Comparison of ENCODE assay signal across 25 cellular contexts in the genomic region with DNA sequence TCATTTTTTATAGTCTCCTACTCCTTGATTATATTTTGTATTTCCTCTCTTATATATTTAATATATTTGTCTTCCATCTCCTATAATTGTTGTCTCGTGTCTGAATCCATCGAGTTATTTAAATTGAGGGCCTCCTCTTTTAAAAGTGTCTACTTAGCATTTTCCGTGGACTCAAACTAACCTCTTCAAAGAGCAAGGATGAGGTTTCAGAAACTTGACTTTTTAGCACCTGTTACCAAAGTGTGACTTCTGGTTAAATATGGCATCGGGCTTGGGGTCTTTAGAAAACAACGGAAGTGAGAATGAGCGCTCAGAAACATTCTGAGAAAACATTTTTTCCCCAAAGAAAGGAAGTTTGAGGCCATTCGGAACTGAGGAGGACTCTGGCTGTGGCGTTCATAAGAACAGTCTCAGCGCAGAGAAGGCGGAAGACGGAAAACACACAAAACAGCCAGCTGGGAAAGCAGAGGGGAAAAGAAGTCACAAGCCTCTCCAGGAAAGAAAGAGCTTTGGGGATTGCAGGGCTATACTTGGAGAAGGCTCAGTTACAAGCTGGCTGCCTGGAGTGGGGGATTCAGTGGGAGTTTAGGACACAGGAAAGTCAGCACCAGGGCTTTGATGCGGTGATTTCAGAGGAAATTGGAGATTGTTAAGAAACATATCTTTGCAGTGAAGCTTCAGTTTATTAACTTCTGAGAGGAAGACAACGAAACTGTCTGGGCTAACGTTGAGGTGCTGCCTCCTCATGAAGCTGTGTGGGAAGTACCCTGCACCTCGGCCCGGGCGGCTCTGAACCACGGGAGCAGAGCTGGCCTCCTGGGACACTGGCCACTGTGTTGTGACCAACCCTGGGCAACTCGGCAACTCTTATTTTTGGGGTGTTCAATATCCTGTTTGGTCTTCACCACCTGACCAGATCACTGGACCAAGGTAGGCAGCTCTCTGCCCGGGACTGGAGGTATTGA. TPM values are rescaled to one million over a fixed set of nuclear protein-coding genes. Genes with fewer than 3 reads are reported as not detected.
"Had no signal": no experiment of that assay in that cellular context is flagged by ENCODE, and none has a peak within 500 bp of the region (broad histone marks: within the 10 kb centered on the region; RNA-seq: fewer than 3 reads in every experiment).

No MANE protein-coding gene starts in this region.

- H3K36me3 Mint-ChIP-seq: immature natural killer cell; naive B cell; stimulated activated memory B cell treated with anti-CD40 and anti-IgM and Interleukin-4, amounts not matched to agents 10 μg/mL and 1 μg/mL and 100 μg/mL, for 72 hours had no signal

- H3K9me3 ChIP-seq: esophagus squamous epithelium, gastroesophageal sphincter, neutrophil, psoas muscle, spleen, tibial artery, upper lobe of right lung, vagina had no signal

- H3K36me3 ChIP-seq: esophagus squamous epithelium, gastroesophageal sphincter, neutrophil, spleen, tibial artery, upper lobe of right lung, vagina had no signal

- H3K27ac ChIP-seq: dorsolateral prefrontal cortex, esophagus squamous epithelium, gastroesophageal sphincter, neutrophil, psoas muscle, spleen, tibial artery, upper lobe of right lung, vagina had no signal

- H3K27ac Mint-ChIP-seq: immature natural killer cell; naive B cell; nephron; stimulated activated memory B cell treated with anti-CD40 and anti-IgM and Interleukin-4, amounts not matched to agents 10 μg/mL and 1 μg/mL and 100 μg/mL, for 72 hours; stimulated activated naive CD8-positive, alpha-beta T cell treated with anti-CD3 and anti-CD28 coated beads, Interleukin-15, Interleukin-2, amounts not matched to agents 100 ng/mL and 50 ng/mL, for 24 hours had no signal

- H3K27me3 ChIP-seq: neutrophil, tibial artery, vagina had no signal

- H3K4me1 ChIP-seq: gastroesophageal sphincter, psoas muscle, spleen, upper lobe of right lung, vagina had no signal

- H3K4me1 Mint-ChIP-seq: naive B cell; nephron; stimulated activated memory B cell treated with anti-CD40 and anti-IgM and Interleukin-4, amounts not matched to agents 10 μg/mL and 1 μg/mL and 100 μg/mL, for 72 hours had no signal

- H3K4me3 ChIP-seq: dorsolateral prefrontal cortex, esophagus squamous epithelium, gastroesophageal sphincter, psoas muscle, spleen, tibial artery, upper lobe of right lung, vagina had no signal

- H3K9me3 Mint-ChIP-seq: stimulated activated naive CD8-positive, alpha-beta T cell treated with anti-CD3 and anti-CD28 coated beads, Interleukin-15, Interleukin-2, amounts not matched to agents 100 ng/mL and 50 ng/mL, for 24 hours had no signal

- H3K27me3 Mint-ChIP-seq: stimulated activated memory B cell treated with anti-CD40 and anti-IgM and Interleukin-4, amounts not matched to agents 10 μg/mL and 1 μg/mL and 100 μg/mL, for 72 hours; stimulated activated naive CD8-positive, alpha-beta T cell treated with anti-CD3 and anti-CD28 coated beads, Interleukin-15, Interleukin-2, amounts not matched to agents 100 ng/mL and 50 ng/mL, for 24 hours had no signal

- DNase-seq: cortex of kidney; dorsolateral prefrontal cortex; effector CD8-positive, alpha-beta T cell; esophagus squamous epithelium; foreskin fibroblast; immature natural killer cell; left cardiac atrium; left ventricle myocardium superior; mesendoderm; naive B cell; psoas muscle; retina; spleen; stimulated activated CD4-positive, alpha-beta T cell treated with anti-CD3 and anti-CD28 coated beads, Interleukin-15, amount 100 ng/mL, for 24 hours; stimulated activated CD4-positive, alpha-beta T cell treated with anti-CD3 and anti-CD28 coated beads, Interleukin-1b, Interleukin-23, amount 100 ng/mL, for 48 hours; stimulated activated CD4-positive, alpha-beta T cell treated with anti-CD3 and anti-CD28 coated beads, Interleukin-4, amount 100 ng/mL, for 24 hours; tibial artery; upper lobe of right lung had no signal

- ATAC-seq: gastroesophageal sphincter; left cardiac atrium; left ventricle myocardium superior; psoas muscle; sciatic nerve; stimulated activated memory B cell treated with anti-CD40 and anti-IgM and Interleukin-4, amounts not matched to agents 10 μg/mL and 1 μg/mL and 100 μg/mL, for 72 hours; upper lobe of right lung had no signal

- H3K4me3 Mint-ChIP-seq: naive B cell; nephron; stimulated activated memory B cell treated with anti-CD40 and anti-IgM and Interleukin-4, amounts not matched to agents 10 μg/mL and 1 μg/mL and 100 μg/mL, for 72 hours; stimulated activated naive CD8-positive, alpha-beta T cell treated with anti-CD3 and anti-CD28 coated beads, Interleukin-15, Interleukin-2, amounts not matched to agents 100 ng/mL and 50 ng/mL, for 24 hours had no signal

RNA-seq across cellular contexts. Expression of gene IRX2, which starts 25.1 kb away (rescaled TPM):
- polyA plus RNA-seq: immature natural killer cell had no signal
